9 cellular contexts compared by ENCODE assay signal in the genomic region with DNA sequence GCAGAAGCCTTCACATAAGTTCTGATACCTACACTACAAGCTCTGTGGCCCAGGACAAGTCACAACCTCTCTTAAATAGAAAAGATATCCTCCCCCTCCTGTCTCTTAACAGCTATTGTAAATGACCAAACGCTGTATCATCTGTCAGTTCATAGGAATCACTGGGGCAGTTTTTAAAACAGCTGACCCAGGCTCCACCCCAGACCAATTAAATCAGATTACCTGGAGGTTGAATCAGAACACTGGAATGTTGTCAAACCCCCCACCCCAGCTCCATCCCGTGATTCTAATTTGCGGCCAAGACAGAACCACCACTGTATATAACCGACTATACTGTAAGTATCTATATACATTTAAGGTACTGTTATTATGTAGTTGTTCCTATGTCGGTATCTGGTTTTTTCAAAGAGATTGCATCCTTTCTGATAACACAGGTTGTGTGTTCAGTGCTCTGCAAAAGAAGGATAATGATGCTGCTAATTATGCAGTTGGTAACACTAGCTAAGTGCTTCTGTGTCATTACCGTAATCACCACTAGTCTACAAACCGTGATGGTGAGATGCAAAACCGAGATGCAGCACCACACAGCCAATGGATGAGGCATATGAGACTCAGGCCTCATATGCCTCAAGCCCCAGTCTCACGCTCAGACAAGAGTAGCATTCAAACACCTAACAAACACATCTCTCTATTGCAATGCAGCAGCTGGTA. TPM values are rescaled to one million over a fixed set of nuclear protein-coding genes. Genes with fewer than 3 reads are reported as not detected.
DNase-seq lines count a peak whose midpoint lies in the region; ATAC-seq, FAIRE-seq and TF ChIP-seq lines count a peak whose summit lies in the region.
"Had no signal": no experiment of that assay in that cellular context is flagged by ENCODE, and none has a peak within 500 bp of the region (broad histone marks: within the 10 kb centered on the region; RNA-seq: fewer than 3 reads in every experiment).

No MANE protein-coding gene starts in this region.

- no peak for TF ChIP-seq POLR2A in A549 (IDR thresholded peaks at IDR 0.05; ENCODE audit: low read length)

- ATAC-seq in A549 (peak; percentile 18 to 26; a peak in 3 of 6 replicates), left colon (peak; percentile 5), GM18867 (IDR thresholded peaks at IDR 0.05; ENCODE audit: unreplicated experiment) (no peak)

- POLR2A ChIA-PET in A549 (lab: Yijun Ruan, JAX) = interaction anchor here (0.6 kb wide), 1 partner anchor 285 kb away, joined by 3 read pairs; no protein-coding TSS in a partner anchor

- intact Hi-C loops in left colon (cut with DNase I, micrococcal nuclease) = no loop called here

- peak in 1 of 2 experiments; percentile 40 for DNase-seq in A549 (ENCODE audit: low read depth in 1 of 2, low spot score in 1 of 2)
- DNase-seq in HFFc6 = no peak
- peak; percentile 81 for DNase-seq in SW480 (ENCODE audit: low spot score)
- no peak for DNase-seq in left colon
- no peak for DNase-seq in putamen (ENCODE audit: low spot score)
- no peak for DNase-seq in NCI-H1417 treated with DMSO at 0.1 percent for 48 hours (lab: John Stamatoyannopoulos, UW)
- DNase-seq in 8988T = no peak

- H3K4me3 Mint-ChIP-seq in HFFc6 = no peak overlapping the region

- TF ChIP-seq EP300 in A549 (IDR thresholded peaks at IDR 0.05) = no peak

- peaks cover 2% of the 10 kb centered on the region; the same call in 1 of the 2 replicates for H3K27me3 Mint-ChIP-seq in HFFc6 (ENCODE audit: insufficient read depth)

- WGBS in A549 (ENCODE audit: missing lambda C conversion rate) = 81% methylated on average over 9 of the region's 9 CpGs

- peak overlapping the region; percentile 54 to 81; a peak in 5 of 6 replicates for H3K27ac ChIP-seq in A549
- H3K27ac ChIP-seq: C4-2B had no signal

- FAIRE-seq in A549 (lab: Jason Lieb, UNC) = peak; percentile 28

- CTCF ChIA-PET in A549 (lab: Yijun Ruan, JAX) = interaction anchor here (0.6 to 1.4 kb wide), 4 partner anchors 49 to 621 kb away, joined by 3 read pairs; no protein-coding TSS in a partner anchor

- H3K27ac Mint-ChIP-seq in HFFc6 = no peak overlapping the region

- peak overlapping the region; percentile 59; the same call in 2 of the 3 replicates for H3K4me2 ChIP-seq in A549

- H3K4me1 Mint-ChIP-seq in HFFc6 (ENCODE audit: low read depth) = peaks cover 56% of the 10 kb centered on the region

- no peak overlapping the region for H3K4me3 ChIP-seq in A549

- H3K36me3 Mint-ChIP-seq in HFFc6 (ENCODE audit: low read depth) = peaks cover 9% of the 10 kb centered on the region

- H3K9me3 Mint-ChIP-seq in HFFc6 = peaks cover 6% of the 10 kb centered on the region

- TF ChIP-seq CTCF in A549 (IDR thresholded peaks at IDR 0.05) (no peak), HFFc6 (IDR thresholded peaks at IDR 0.05) (peak; percentile 38)

- TF ChIP-seq RAD21 in A549 (conservative IDR thresholded peaks at IDR 0.05 in 1 of 2, IDR thresholded peaks at IDR 0.05 in 1 of 2) = no peak

- no peaks in the 10 kb centered on the region; the same call in 2 of the 3 replicates for H3K9me3 ChIP-seq in A549

- peaks cover 88% of the 10 kb centered on the region for H3K4me1 ChIP-seq in A549

TF ChIP-seq in A549, 52 proteins besides CTCF, POLR2A, EP300 and RAD21:
- TF ChIP-seq RARB (CRISPR knock-in tag; IDR thresholded peaks at IDR 0.05) (no peak), HDAC2 (IDR thresholded peaks at IDR 0.05) (no peak), TP53 (CRISPR knock-in tag; IDR thresholded peaks at IDR 0.05) (no peak), EHMT2 (IDR thresholded peaks at IDR 0.05; ENCODE audit: low read depth) (no peak), PHF8 (IDR thresholded peaks at IDR 0.05; ENCODE audit: borderline replicate concordance, low read depth) (no peak), SREBF2 (IDR thresholded peaks at IDR 0.05) (no peak), NR3C1 (IDR thresholded peaks at IDR 0.05) (no peak), MYC (IDR thresholded peaks at IDR 0.05; ENCODE audit: borderline replicate concordance, low read length) (no peak)
- TF ChIP-seq, protein P1, sequence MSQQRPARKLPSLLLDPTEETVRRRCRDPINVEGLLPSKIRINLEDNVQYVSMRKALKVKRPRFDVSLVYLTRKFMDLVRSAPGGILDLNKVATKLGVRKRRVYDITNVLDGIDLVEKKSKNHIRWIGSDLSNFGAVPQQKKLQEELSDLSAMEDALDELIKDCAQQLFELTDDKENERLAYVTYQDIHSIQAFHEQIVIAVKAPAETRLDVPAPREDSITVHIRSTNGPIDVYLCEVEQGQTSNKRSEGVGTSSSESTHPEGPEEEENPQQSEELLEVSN (IDR thresholded peaks at IDR 0.05; ENCODE audit: borderline replicate concordance, low read depth) = no peak
- TF ChIP-seq, protein P2, sequence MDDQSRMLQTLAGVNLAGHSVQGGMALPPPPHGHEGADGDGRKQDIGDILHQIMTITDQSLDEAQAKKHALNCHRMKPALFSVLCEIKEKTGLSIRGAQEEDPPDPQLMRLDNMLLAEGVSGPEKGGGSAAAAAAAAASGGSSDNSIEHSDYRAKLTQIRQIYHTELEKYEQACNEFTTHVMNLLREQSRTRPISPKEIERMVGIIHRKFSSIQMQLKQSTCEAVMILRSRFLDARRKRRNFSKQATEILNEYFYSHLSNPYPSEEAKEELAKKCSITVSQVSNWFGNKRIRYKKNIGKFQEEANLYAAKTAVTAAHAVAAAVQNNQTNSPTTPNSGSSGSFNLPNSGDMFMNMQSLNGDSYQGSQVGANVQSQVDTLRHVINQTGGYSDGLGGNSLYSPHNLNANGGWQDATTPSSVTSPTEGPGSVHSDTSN (IDR thresholded peaks at IDR 0.05) = no peak
- TF ChIP-seq, protein P3, sequence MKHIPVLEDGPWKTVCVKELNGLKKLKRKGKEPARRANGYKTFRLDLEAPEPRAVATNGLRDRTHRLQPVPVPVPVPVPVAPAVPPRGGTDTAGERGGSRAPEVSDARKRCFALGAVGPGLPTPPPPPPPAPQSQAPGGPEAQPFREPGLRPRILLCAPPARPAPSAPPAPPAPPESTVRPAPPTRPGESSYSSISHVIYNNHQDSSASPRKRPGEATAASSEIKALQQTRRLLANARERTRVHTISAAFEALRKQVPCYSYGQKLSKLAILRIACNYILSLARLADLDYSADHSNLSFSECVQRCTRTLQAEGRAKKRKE (CRISPR knock-in tag; IDR thresholded peaks at IDR 0.05; ENCODE audit: low read depth) = no peak
- TF ChIP-seq, protein P4, sequence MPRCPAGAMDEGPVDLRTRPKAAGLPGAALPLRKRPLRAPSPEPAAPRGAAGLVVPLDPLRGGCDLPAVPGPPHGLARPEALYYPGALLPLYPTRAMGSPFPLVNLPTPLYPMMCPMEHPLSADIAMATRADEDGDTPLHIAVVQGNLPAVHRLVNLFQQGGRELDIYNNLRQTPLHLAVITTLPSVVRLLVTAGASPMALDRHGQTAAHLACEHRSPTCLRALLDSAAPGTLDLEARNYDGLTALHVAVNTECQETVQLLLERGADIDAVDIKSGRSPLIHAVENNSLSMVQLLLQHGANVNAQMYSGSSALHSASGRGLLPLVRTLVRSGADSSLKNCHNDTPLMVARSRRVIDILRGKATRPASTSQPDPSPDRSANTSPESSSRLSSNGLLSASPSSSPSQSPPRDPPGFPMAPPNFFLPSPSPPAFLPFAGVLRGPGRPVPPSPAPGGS (IDR thresholded peaks at IDR 0.05) = no peak
- TF ChIP-seq, protein P5, sequence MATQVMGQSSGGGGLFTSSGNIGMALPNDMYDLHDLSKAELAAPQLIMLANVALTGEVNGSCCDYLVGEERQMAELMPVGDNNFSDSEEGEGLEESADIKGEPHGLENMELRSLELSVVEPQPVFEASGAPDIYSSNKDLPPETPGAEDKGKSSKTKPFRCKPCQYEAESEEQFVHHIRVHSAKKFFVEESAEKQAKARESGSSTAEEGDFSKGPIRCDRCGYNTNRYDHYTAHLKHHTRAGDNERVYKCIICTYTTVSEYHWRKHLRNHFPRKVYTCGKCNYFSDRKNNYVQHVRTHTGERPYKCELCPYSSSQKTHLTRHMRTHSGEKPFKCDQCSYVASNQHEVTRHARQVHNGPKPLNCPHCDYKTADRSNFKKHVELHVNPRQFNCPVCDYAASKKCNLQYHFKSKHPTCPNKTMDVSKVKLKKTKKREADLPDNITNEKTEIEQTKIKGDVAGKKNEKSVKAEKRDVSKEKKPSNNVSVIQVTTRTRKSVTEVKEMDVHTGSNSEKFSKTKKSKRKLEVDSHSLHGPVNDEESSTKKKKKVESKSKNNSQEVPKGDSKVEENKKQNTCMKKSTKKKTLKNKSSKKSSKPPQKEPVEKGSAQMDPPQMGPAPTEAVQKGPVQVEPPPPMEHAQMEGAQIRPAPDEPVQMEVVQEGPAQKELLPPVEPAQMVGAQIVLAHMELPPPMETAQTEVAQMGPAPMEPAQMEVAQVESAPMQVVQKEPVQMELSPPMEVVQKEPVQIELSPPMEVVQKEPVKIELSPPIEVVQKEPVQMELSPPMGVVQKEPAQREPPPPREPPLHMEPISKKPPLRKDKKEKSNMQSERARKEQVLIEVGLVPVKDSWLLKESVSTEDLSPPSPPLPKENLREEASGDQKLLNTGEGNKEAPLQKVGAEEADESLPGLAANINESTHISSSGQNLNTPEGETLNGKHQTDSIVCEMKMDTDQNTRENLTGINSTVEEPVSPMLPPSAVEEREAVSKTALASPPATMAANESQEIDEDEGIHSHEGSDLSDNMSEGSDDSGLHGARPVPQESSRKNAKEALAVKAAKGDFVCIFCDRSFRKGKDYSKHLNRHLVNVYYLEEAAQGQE (IDR thresholded peaks at IDR 0.05) = no peak

RNA-seq across cellular contexts. Expression of a gene that starts 47.4 kb away (rescaled TPM):
- 134 and 137 TPM in 2 replicates for polyA plus RNA-seq in A549 (2011; rRNA removed)
- polyA plus RNA-seq in A549 (2012; cell fraction: cytosol; rRNA removed) = 80.9 and 113 TPM in 2 replicates
- 217 and 283 TPM in 2 replicates for polyA plus RNA-seq in A549 (2012; cell fraction: nucleus; rRNA removed)
- 107 to 122 TPM (median 107 TPM) in 3 replicates for polyA plus RNA-seq in A549 (2017; fragmentation: RNase III; extraction: RNeasy Plus Mini Kit Qiagen cat#74134 plus additional on column Dnase treatment)
- polyA minus RNA-seq in A549 (2011; rRNA and poly(A)+ RNA removed) = 438 and 510 TPM in 2 replicates
- 10 to 100 TPM; 50.8 to 77.0 (median 67.8) TPM for total RNA-seq in HFFc6 (2021; fragmentation: NEBNext Ultra II Directional; extraction: Animal tissue kit (Norgen Biotek cat#: 25700))
- total RNA-seq in left colon = 10 to 100 TPM; 56.9 to 62.3 TPM
